Comparison of ENCODE assay signal across 31 cellular contexts in the genomic region with DNA sequence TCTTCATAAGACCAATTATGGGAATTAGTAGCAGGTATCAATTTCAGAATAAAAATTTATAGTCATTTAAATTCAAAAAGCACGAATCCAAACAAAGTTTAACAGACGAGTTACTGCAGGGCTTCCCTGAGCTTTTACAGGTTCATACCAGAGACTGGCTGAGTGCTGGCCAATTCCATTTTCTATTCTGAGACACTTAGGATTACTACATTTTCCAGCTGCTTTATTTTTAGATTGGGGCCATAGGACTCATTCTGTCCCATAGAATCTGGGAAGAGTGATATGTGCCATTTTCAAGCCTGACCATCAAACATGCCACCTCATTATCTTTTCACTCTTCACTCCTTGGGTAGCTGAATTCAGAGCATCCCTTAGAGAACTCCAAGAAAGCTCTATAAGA.
"Had no signal": no experiment of that assay in that cellular context is flagged by ENCODE, and none has a peak within 500 bp of the region (broad histone marks: within the 10 kb centered on the region; RNA-seq: fewer than 3 reads in every experiment).

No MANE protein-coding gene starts in this region.

- H3K9me3 ChIP-seq: adrenal gland, ascending aorta, body of pancreas, breast epithelium had no signal

- H3K27me3 ChIP-seq: adrenal gland, ascending aorta, body of pancreas, brain microvascular endothelial cell, breast epithelium, cardiac muscle cell had no signal

- DNase-seq: activated effector memory CD4-positive, alpha-beta T cell treated with anti-CD3 and anti-CD28 coated beads, Interleukin-2, amount 50 U/mL, for 16 hours; activated effector memory CD4-positive, alpha-beta T cell treated with Interleukin-2 at 50 U/mL for 16 hours; activated gamma-delta T cell; activated gamma-delta T cell treated with Interleukin-2 at 50 U/mL for 16 hours; activated naive CD4-positive, alpha-beta T cell; activated naive CD4-positive, alpha-beta T cell treated with anti-CD3 and anti-CD28 coated beads for 36 hours; activated naive CD4-positive, alpha-beta T cell treated with anti-CD3 and anti-CD28 coated beads, Interleukin-2, amount 10 ng/mL, durations not matched to agents 7 days and 5 days; activated naive CD4-positive, alpha-beta T cell treated with anti-CD3 and anti-CD28 coated beads, Interleukin-2, amount 50 U/mL, for 16 hours; activated naive CD4-positive, alpha-beta T cell treated with Interleukin-2 at 50 U/mL for 16 hours; activated naive CD8-positive, alpha-beta T cell treated with anti-CD3 and anti-CD28 coated beads for 36 hours; activated naive CD8-positive, alpha-beta T cell treated with anti-CD3 and anti-CD28 coated beads, Interleukin-2, amount 10 ng/mL, durations not matched to agents 7 days and 5 days; activated naive CD8-positive, alpha-beta T cell treated with anti-CD3 and anti-CD28 coated beads, Interleukin-2, amount 50 U/mL, for 24 hours; activated T-cell treated with anti-CD3 and anti-CD28 coated beads, Interleukin-2, amount 50 U/mL, for 24 hours; activated T-cell treated with anti-CD3 and anti-CD28 coated beads, Interleukin-2, amount 50 U/mL, for 4 hours; activated T-cell treated with anti-CD3 and anti-CD28 coated beads, Interleukin-2, amount 50 U/mL, for 48 hours; activated T-cell treated with anti-CD3 and anti-CD28 coated beads, Interleukin-2, amount 50 U/mL, for 72 hours; adrenal gland; amniotic stem cell; amygdala; anterior cingulate cortex; aorta; body of pancreas; brain microvascular endothelial cell; caudate nucleus; central memory CD4-positive, alpha-beta T cell; cerebellar nuclear complex had no signal

- H3K27ac ChIP-seq: adrenal gland, ascending aorta, body of pancreas, brain microvascular endothelial cell, breast epithelium, cardiac muscle cell had no signal

- H3K36me3 ChIP-seq: adrenal gland, ascending aorta, brain microvascular endothelial cell, breast epithelium, cardiac muscle cell had no signal

- H3K4me1 ChIP-seq: adrenal gland, ascending aorta, body of pancreas, breast epithelium had no signal

- ATAC-seq: activated naive CD4-positive, alpha-beta T cell treated with anti-CD3 and anti-CD28 coated beads, Interleukin-2, amount 50 U/mL, for 72 hours; activated naive CD8-positive, alpha-beta T cell treated with anti-CD3 and anti-CD28 coated beads, Interleukin-2, amount 50 U/mL, for 24 hours; activated T-cell treated with anti-CD3 and anti-CD28 coated beads, Interleukin-2, amount 50 U/mL, for 4 hours; activated T-cell treated with anti-CD3 and anti-CD28 coated beads, Interleukin-2, amount 50 U/mL, for 72 hours; activated T-helper 17 cell treated with anti-CD3 and anti-CD28 coated beads, Interleukin-2, amount 50 U/mL, for 72 hours; body of pancreas had no signal

- H3K4me3 ChIP-seq: adrenal gland, ascending aorta, body of pancreas, breast epithelium, cardiac muscle cell had no signal
